Comparison of ENCODE assay signal across 8 cellular contexts in the genomic region with DNA sequence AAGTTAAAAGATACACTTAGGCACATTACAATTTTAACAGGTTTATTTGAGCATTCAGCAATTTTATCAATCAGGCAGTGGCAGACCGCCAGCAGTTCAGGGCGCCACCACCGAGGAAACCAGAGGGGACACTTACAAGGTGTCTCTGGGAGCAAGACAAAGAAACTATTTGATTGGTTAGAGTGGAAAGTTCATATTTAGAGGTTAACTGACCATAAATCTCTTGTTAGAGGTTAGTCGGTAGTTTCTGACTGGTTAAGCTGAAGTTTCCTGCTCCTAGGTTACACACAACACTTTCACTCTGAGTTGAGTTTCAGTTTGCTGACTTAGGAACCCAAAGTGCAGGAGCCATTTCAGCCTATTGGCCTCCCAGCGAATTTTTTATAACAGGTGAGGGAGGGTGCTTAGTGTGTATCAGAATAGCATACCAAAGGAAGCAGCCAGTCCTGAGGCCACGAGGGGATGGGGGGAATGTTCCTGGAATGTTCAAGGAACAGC. TPM values are rescaled to one million over a fixed set of nuclear protein-coding genes. Genes with fewer than 3 reads are reported as not detected.
DNase-seq lines count a peak whose midpoint lies in the region; ATAC-seq, FAIRE-seq and TF ChIP-seq lines count a peak whose summit lies in the region.

No MANE protein-coding gene starts in this region.

- TF ChIP-seq EP300 in tibial nerve (IDR thresholded peaks at IDR 0.05): no peak

- peak; percentile 89 for FAIRE-seq in GM12892 (lab: Jason Lieb, UNC)

- no peak for TF ChIP-seq CTCF in tibial nerve (IDR thresholded peaks at IDR 0.05)

- H3K9me3 ChIP-seq in tibial nerve: no peaks in the 10 kb centered on the region

- ATAC-seq in GM21381 (IDR thresholded peaks at IDR 0.05; ENCODE audit: unreplicated experiment) (peak; percentile 61), HG03558 (IDR thresholded peaks at IDR 0.05; ENCODE audit: extremely low read depth, unreplicated experiment) (peak; percentile 58), left colon (peak; percentile 72)

- TF ChIP-seq POLR2A in GM12892 (IDR thresholded peaks at IDR 0.05; ENCODE audit: low read depth, low read length): no peak
- no peak for TF ChIP-seq POLR2A in tibial nerve (IDR thresholded peaks at IDR 0.05)

- no peaks in the 10 kb centered on the region for H3K36me3 ChIP-seq in tibial nerve

- H3K27me3 ChIP-seq in tibial nerve: no peaks in the 10 kb centered on the region

- DNase-seq in GM12892 (ENCODE audit: insufficient read length): peak; percentile 50
- DNase-seq in left colon: peak in 1 of 2 donors; percentile 48
- DNase-seq in tibial nerve (ENCODE audit: low spot score in 2 of 2): no peak
- no peak for DNase-seq in NCI-H82 treated with DMSO at 0.1 percent for 48 hours (lab: John Stamatoyannopoulos, UW; ENCODE audit: unreplicated experiment)
- no peak for DNase-seq in NCI-H2029 (lab: John Stamatoyannopoulos, UW)
- no peak for DNase-seq in NCI-H1092 (lab: John Stamatoyannopoulos, UW)

- intact Hi-C loops in left colon (cut with DNase I, micrococcal nuclease): no loop called here

- 51 to 59% methylated on average over 6 of the region's 6 CpGs for whole genome bisulfite sequencing in tibial nerve, 2 donors

- H3K4me1 ChIP-seq in tibial nerve: no peaks in the 10 kb centered on the region

- no peak overlapping the region for H3K27ac ChIP-seq in tibial nerve

- H3K4me3 ChIP-seq in tibial nerve: no peak overlapping the region

RNA-seq across cellular contexts. Expression of a gene that starts 10.8 kb away (rescaled TPM):
- polyA plus RNA-seq in GM12892 (2012; ENCODE audit: missing spikeins): 3.9 TPM
- total RNA-seq in left colon: 1 to 10 TPM in 1 of 2 donors, not detected in 1; 1.1 TPM
- total RNA-seq in tibial nerve: under 1 TPM in 1 of 4 donors, not detected in 3; 0.78 TPM

RNA-seq across cellular contexts. Expression of a gene that starts 31.2 kb away (rescaled TPM):
- polyA plus RNA-seq in GM12892 (2012; ENCODE audit: missing spikeins): 353 TPM
- total RNA-seq in left colon (1 to 10 TPM; 1.2 to 2.0 TPM), tibial nerve (1 to 10 TPM; 4.2 to 8.2 (median 6.5) TPM)

RNA-seq across cellular contexts. Expression of a gene that starts 31.8 kb away (rescaled TPM):
- 2.9 TPM for polyA plus RNA-seq in GM12892 (2012; ENCODE audit: missing spikeins)
- total RNA-seq in left colon (1 to 10 TPM; 4.0 to 5.7 TPM), tibial nerve (1 to 10 TPM; 1.1 to 3.1 (median 1.7) TPM)

RNA-seq across cellular contexts. Expression of a gene that starts 40.5 kb away (rescaled TPM):
- 1.7 TPM for polyA plus RNA-seq in GM12892 (2012; ENCODE audit: missing spikeins)
- 10 to 100 TPM in 1 of 2 donors, 1 to 10 TPM in 1; 8.0 to 10.9 TPM for total RNA-seq in left colon
- total RNA-seq in tibial nerve: 1 to 10 TPM; 2.7 to 8.3 (median 3.8) TPM

RNA-seq across cellular contexts. Expression of a gene that starts 50.4 kb away (rescaled TPM):
- polyA plus RNA-seq in GM12892 (2012; ENCODE audit: missing spikeins): 10.1 TPM
- 10 to 100 TPM; 54.9 to 62.1 TPM for total RNA-seq in left colon
- 10 to 100 TPM in 3 of 4 donors, 1 to 10 TPM in 1; 6.9 to 36.9 (median 12.7) TPM for total RNA-seq in tibial nerve
